ENCODE assay signal across 8 cellular contexts in genomic region chr14:34699873-34700621, GRCh38. TPM values are rescaled to one million over a fixed set of nuclear protein-coding genes. Genes with fewer than 3 reads are reported as not detected.
A peak's percentile ranks its signal among the peaks of the same experiment; 100 is the strongest.
DNase-seq lines count a peak whose midpoint lies in the region; ATAC-seq and TF ChIP-seq lines count a peak whose summit lies in the region.

No MANE protein-coding gene starts in this region.

- intact Hi-C loops in psoas muscle (cut with DNase I), result no loop called here
- intact Hi-C loops in CD4-positive, alpha-beta memory T cell (cut with micrococcal nuclease), result no loop called here
- intact Hi-C loops in activated CD8-positive, alpha-beta T cell treated with anti-CD3 and anti-CD28 coated beads for 36 hours (cut with micrococcal nuclease), result no loop called here

- POLR2A ChIA-PET in CD4-positive, alpha-beta memory T cell (lab: Charles Lee; ENCODE audit: partially characterized antibody), result no interaction called here
- POLR2A ChIA-PET in activated CD8-positive, alpha-beta T cell treated with anti-CD3 and anti-CD28 coated beads for 36 hours (lab: Charles Lee), result interaction anchor here (0.6 to 0.8 kb wide), 4 partner anchors 23 to 305 kb away, joined by 3 to 4 read pairs (median 3); no protein-coding TSS in a partner anchor

- no peak overlapping the region for H3K4me3 ChIP-seq in choroid plexus epithelial cell (ENCODE audit: low read depth, low read length)
- peak overlapping the region; percentile 5 for H3K4me3 ChIP-seq in psoas muscle
- H3K4me3 ChIP-seq in CD4-positive, alpha-beta memory T cell (ENCODE audit: low read length in 2 of 2), result no peak overlapping the region

- no peaks in the 10 kb centered on the region for H3K27me3 Mint-ChIP-seq in CD4-positive, alpha-beta memory T cell
- H3K27me3 Mint-ChIP-seq in activated CD8-positive, alpha-beta T cell treated with anti-CD3 and anti-CD28 coated beads for 36 hours, result no peaks in the 10 kb centered on the region

- DNase-seq in GM04504 (ENCODE audit: low read depth), result peak; percentile 89
- peak; percentile 97 for DNase-seq in NCI-H446 treated with DMSO at 0.1 percent for 48 hours (lab: John Stamatoyannopoulos, UW)
- DNase-seq in choroid plexus epithelial cell (ENCODE audit: low read depth), result peak; percentile 92
- DNase-seq in psoas muscle, result no peak
- no peak for DNase-seq in T-helper 1 cell
- no peak for DNase-seq in CD4-positive, alpha-beta memory T cell
- DNase-seq in NCI-H1105 (lab: John Stamatoyannopoulos, UW), result no peak
- no peak for DNase-seq in activated CD8-positive, alpha-beta T cell treated with anti-CD3 and anti-CD28 coated beads for 36 hours

- H3K9me3 Mint-ChIP-seq in CD4-positive, alpha-beta memory T cell, result no peaks in the 10 kb centered on the region
- H3K9me3 Mint-ChIP-seq in activated CD8-positive, alpha-beta T cell treated with anti-CD3 and anti-CD28 coated beads for 36 hours, result no peaks in the 10 kb centered on the region

- H3K36me3 Mint-ChIP-seq in CD4-positive, alpha-beta memory T cell, result no peaks in the 10 kb centered on the region
- no peaks in the 10 kb centered on the region for H3K36me3 Mint-ChIP-seq in activated CD8-positive, alpha-beta T cell treated with anti-CD3 and anti-CD28 coated beads for 36 hours (ENCODE audit: low read depth)

- H3K36me3 ChIP-seq in psoas muscle (ENCODE audit: insufficient read depth in 1 of 2, low read depth in 1 of 2), result no peaks in the 10 kb centered on the region
- H3K36me3 ChIP-seq in CD4-positive, alpha-beta memory T cell (ENCODE audit: insufficient read depth, low read length), result no peaks in the 10 kb centered on the region

- 17 to 29% (median 23%) methylated on average over 4 of the region's 4 CpGs for WGBS in psoas muscle, 3 donors

- no peak overlapping the region for H3K27ac Mint-ChIP-seq in CD4-positive, alpha-beta memory T cell
- no peak overlapping the region for H3K27ac Mint-ChIP-seq in activated CD8-positive, alpha-beta T cell treated with anti-CD3 and anti-CD28 coated beads for 36 hours

- ATAC-seq in psoas muscle, result peak; percentile 84 to 91 (median 88)
- ATAC-seq in activated CD8-positive, alpha-beta T cell treated with anti-CD3 and anti-CD28 coated beads for 36 hours, result no peak

- CTCF ChIA-PET in CD4-positive, alpha-beta memory T cell (lab: Charles Lee; ENCODE audit: partially characterized antibody), result interaction anchor here (0.9 to 3.0 kb wide), 2 partner anchors 23 to 28 kb away, joined by 3 to 14 read pairs; no protein-coding TSS in a partner anchor
- CTCF ChIA-PET in activated CD8-positive, alpha-beta T cell treated with anti-CD3 and anti-CD28 coated beads for 36 hours (lab: Charles Lee), result interaction anchor here (0.7 to 3.0 kb wide), 4 partner anchors 11 to 33 kb away, joined by 3 to 17 read pairs (median 8); no protein-coding TSS in a partner anchor

- H3K27me3 ChIP-seq in psoas muscle (ENCODE audit: insufficient read depth in 3 of 3, low read length in 2 of 3), result no peaks in the 10 kb centered on the region
- no peaks in the 10 kb centered on the region for H3K27me3 ChIP-seq in CD4-positive, alpha-beta memory T cell (ENCODE audit: insufficient read depth, low read length)

- peaks cover 0 to 4% (median 0%) of the 10 kb centered on the region in 4 donors for H3K4me1 Mint-ChIP-seq in CD4-positive, alpha-beta memory T cell
- no peaks in the 10 kb centered on the region for H3K4me1 Mint-ChIP-seq in activated CD8-positive, alpha-beta T cell treated with anti-CD3 and anti-CD28 coated beads for 36 hours (ENCODE audit: low read depth)

- TF ChIP-seq CTCF in choroid plexus epithelial cell (conservative IDR thresholded peaks at IDR 0.05; ENCODE audit: low read depth, low read length) (no peak), psoas muscle (IDR thresholded peaks at IDR 0.05) (no peak)
- no peak for TF ChIP-seq CTCF in activated CD8-positive, alpha-beta T cell treated with anti-CD3 and anti-CD28 coated beads for 36 hours (IDR thresholded peaks at IDR 0.05)

- H3K4me3 Mint-ChIP-seq in CD4-positive, alpha-beta memory T cell, result no peak overlapping the region
- no peak overlapping the region for H3K4me3 Mint-ChIP-seq in activated CD8-positive, alpha-beta T cell treated with anti-CD3 and anti-CD28 coated beads for 36 hours

- H3K4me1 ChIP-seq in psoas muscle, result peaks cover 23% of the 10 kb centered on the region
- H3K4me1 ChIP-seq in CD4-positive, alpha-beta memory T cell (ENCODE audit: insufficient read depth, low read length), result no peaks in the 10 kb centered on the region

- no peaks in the 10 kb centered on the region for H3K9me3 ChIP-seq in psoas muscle
- no peaks in the 10 kb centered on the region for H3K9me3 ChIP-seq in CD4-positive, alpha-beta memory T cell (ENCODE audit: control insufficient read depth in 1 of 2, low read length in 2 of 2)

- H3K27ac ChIP-seq in psoas muscle, result peak overlapping the region; percentile 80
- no peak overlapping the region for H3K27ac ChIP-seq in CD4-positive, alpha-beta memory T cell (ENCODE audit: low read depth, low read length)

RNA-seq across cellular contexts. Expression of gene CFL2, which starts 14.3 kb away (rescaled TPM):
- 100 to 1,000 TPM; 529 to 767 (median 721) TPM for total RNA-seq in psoas muscle
- polyA plus RNA-seq in psoas muscle, result 100 to 1,000 TPM; 158 to 616 (median 541) TPM
- total RNA-seq in CD4-positive, alpha-beta memory T cell, result 10 to 100 TPM; 12.3 to 12.6 TPM
- polyA plus RNA-seq in CD4-positive, alpha-beta memory T cell, result 10 to 100 TPM; 10.4 to 14.2 TPM
- total RNA-seq in activated CD8-positive, alpha-beta T cell treated with anti-CD3 and anti-CD28 coated beads for 36 hours, result 1 to 10 TPM; 3.4 to 5.2 TPM

Comparison
In these comparisons a context has a peak if more than half of its experiments do, and no peak if none do; other contexts are left out.
1. DNase-seq: peak in GM04504 (single experiment), NCI-H446 treated with DMSO at 0.1 percent for 48 hours (single experiment) and choroid plexus epithelial cell (single experiment); none in psoas muscle (0 of 2), T-helper 1 cell (0 of 5), CD4-positive, alpha-beta memory T cell (0 of 5), NCI-H1105 (single experiment) and activated CD8-positive, alpha-beta T cell treated with anti-CD3 and anti-CD28 coated beads for 36 hours (single experiment).
2. RNA of gene CFL2, which starts 14.3 kb away (total RNA-seq): 529 to 767 TPM in psoas muscle; 12.3 to 12.6 TPM in CD4-positive, alpha-beta memory T cell and 3.4 to 5.2 TPM in activated CD8-positive, alpha-beta T cell treated with anti-CD3 and anti-CD28 coated beads for 36 hours; every median in the first group is over 10 times any median in the second.